ENCODE assay signal across 2 cellular contexts in the genomic region with DNA sequence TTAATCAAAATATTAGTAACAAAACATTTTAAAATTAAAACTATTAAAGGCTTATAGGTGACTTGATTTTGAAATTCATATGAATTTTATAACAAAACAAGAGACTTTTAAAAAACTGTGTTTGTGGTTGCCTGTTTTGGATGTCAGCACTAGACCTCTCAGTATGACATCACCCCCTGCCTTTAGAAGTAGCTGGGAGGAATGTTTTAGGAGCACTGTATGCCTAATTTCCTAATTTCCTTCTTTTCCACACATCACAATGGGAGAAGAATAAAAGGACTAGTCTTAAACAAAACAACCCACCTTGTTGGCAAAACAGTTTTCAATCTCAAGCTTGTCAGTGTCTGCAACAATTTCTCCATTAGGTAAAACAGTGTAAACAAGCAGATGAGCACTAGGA.
A peak's percentile ranks its signal among the peaks of the same experiment; 100 is the strongest.
TF ChIP-seq lines count a peak whose summit lies in the region.

No MANE protein-coding gene starts in this region.

TF ChIP-seq in HEK293, 187 proteins besides CTCF, POLR2A, EP300 and RAD21 (continued from another document):
- TF ChIP-seq, protein P1, sequence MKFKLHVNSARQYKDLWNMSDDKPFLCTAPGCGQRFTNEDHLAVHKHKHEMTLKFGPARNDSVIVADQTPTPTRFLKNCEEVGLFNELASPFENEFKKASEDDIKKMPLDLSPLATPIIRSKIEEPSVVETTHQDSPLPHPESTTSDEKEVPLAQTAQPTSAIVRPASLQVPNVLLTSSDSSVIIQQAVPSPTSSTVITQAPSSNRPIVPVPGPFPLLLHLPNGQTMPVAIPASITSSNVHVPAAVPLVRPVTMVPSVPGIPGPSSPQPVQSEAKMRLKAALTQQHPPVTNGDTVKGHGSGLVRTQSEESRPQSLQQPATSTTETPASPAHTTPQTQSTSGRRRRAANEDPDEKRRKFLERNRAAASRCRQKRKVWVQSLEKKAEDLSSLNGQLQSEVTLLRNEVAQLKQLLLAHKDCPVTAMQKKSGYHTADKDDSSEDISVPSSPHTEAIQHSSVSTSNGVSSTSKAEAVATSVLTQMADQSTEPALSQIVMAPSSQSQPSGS (tag by site-specific recombination; IDR thresholded peaks at IDR 0.05; ENCODE audit: low read depth), result peak; percentile 56; the same call in 1 of the 2 replicates
- TF ChIP-seq ZNF561 (tag by site-specific recombination; IDR thresholded peaks at IDR 0.05; ENCODE audit: borderline replicate concordance) (no peak), ZNF664 (tag by site-specific recombination; IDR thresholded peaks at IDR 0.05) (no peak), PRDM10 (tag by site-specific recombination; IDR thresholded peaks at IDR 0.05) (0 out of 2 replicates have a peak, but pooled peaks have one; percentile 10)

TF ChIP-seq in WTC11, 78 proteins besides CTCF, POLR2A, EP300 and RAD21 (continued from another document):
- TF ChIP-seq, protein P2, sequence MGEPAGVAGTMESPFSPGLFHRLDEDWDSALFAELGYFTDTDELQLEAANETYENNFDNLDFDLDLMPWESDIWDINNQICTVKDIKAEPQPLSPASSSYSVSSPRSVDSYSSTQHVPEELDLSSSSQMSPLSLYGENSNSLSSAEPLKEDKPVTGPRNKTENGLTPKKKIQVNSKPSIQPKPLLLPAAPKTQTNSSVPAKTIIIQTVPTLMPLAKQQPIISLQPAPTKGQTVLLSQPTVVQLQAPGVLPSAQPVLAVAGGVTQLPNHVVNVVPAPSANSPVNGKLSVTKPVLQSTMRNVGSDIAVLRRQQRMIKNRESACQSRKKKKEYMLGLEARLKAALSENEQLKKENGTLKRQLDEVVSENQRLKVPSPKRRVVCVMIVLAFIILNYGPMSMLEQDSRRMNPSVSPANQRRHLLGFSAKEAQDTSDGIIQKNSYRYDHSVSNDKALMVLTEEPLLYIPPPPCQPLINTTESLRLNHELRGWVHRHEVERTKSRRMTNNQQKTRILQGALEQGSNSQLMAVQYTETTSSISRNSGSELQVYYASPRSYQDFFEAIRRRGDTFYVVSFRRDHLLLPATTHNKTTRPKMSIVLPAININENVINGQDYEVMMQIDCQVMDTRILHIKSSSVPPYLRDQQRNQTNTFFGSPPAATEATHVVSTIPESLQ (CRISPR knock-in tag; IDR thresholded peaks at IDR 0.05), result no peak
- TF ChIP-seq CBFB (CRISPR knock-in tag; IDR thresholded peaks at IDR 0.05; ENCODE audit: low read depth), result no peak
- TF ChIP-seq ZNF416 (CRISPR knock-in tag; IDR thresholded peaks at IDR 0.05), result no peak
- TF ChIP-seq, protein P1 (CRISPR knock-in tag; IDR thresholded peaks at IDR 0.05; ENCODE audit: borderline replicate concordance, low read depth), result no peak
- TF ChIP-seq ZNF671 (CRISPR knock-in tag; IDR thresholded peaks at IDR 0.05), result no peak
- no peak for TF ChIP-seq IRF1 (CRISPR knock-in tag; IDR thresholded peaks at IDR 0.05)
- TF ChIP-seq GABPB1 (CRISPR knock-in tag; IDR thresholded peaks at IDR 0.05), result no peak
- no peak for TF ChIP-seq IRF2 (CRISPR knock-in tag; IDR thresholded peaks at IDR 0.05; ENCODE audit: borderline replicate concordance, low read depth)
- no peak for TF ChIP-seq ZNF281 (CRISPR knock-in tag; IDR thresholded peaks at IDR 0.05)
- TF ChIP-seq PRDM15 (CRISPR knock-in tag; IDR thresholded peaks at IDR 0.05), result no peak
